In genomic region chr11:66243816-66244215, GRCh38 we compare ENCODE assay signal across 28 cellular contexts. TPM values are rescaled to one million over a fixed set of nuclear protein-coding genes. Genes with fewer than 3 reads are reported as not detected.
DNase-seq lines count a peak whose midpoint lies in the region; ATAC-seq, FAIRE-seq and TF ChIP-seq lines count a peak whose summit lies in the region.
"Had no signal": no experiment of that assay in that cellular context is flagged by ENCODE, and none has a peak within 500 bp of the region (broad histone marks: within the 10 kb centered on the region; RNA-seq: fewer than 3 reads in every experiment).

No MANE protein-coding gene starts in this region.

- in situ Hi-C loops in K562 (cut with MboI): no loop called here

- H3K9ac ChIP-seq in K562 (ENCODE audit: insufficient read depth in 1 of 2, low read depth in 2 of 2, low read length in 2 of 2): peak overlapping the region in 1 of 2 experiments; percentile 29; a peak in 2 of 4 replicates

- H3K9me3 Mint-ChIP-seq in activated CD4-positive, alpha-beta T cell treated with anti-CD3 and anti-CD28 coated beads, Interleukin-2, amount 10 ng/mL, durations not matched to agents 7 days and 5 days: no peaks in the 10 kb centered on the region
- H3K9me3 Mint-ChIP-seq: naive B cell had no signal

- no peaks in the 10 kb centered on the region for H3K79me2 ChIP-seq in K562 (ENCODE audit: control insufficient read depth, insufficient read depth, low read length)

- intact Hi-C loops in K562 (cut with micrococcal nuclease): no loop called here

- BruUV-seq in K562 (replicated peaks; lab: Mats Ljungman, UMichigan): no TSS peak

- no peak for TF ChIP-seq RAD21 in K562 (CRISPR knock-in tag; conservative IDR thresholded peaks at IDR 0.05 in 1 of 2, IDR thresholded peaks at IDR 0.05 in 1 of 2)

- no peak for TF ChIP-seq CTCF in K562 (IDR thresholded peaks at IDR 0.05 in 2 of 3, conservative IDR thresholded peaks at IDR 0.05 in 1 of 3; ENCODE audit: insufficient read depth in 2 of 3, low read depth in 1 of 3, low read length in 3 of 3)

- H3K27me3 Mint-ChIP-seq in activated CD4-positive, alpha-beta T cell treated with anti-CD3 and anti-CD28 coated beads, Interleukin-2, amount 10 ng/mL, durations not matched to agents 7 days and 5 days: no peaks in the 10 kb centered on the region
- H3K27me3 Mint-ChIP-seq: naive B cell had no signal

- H3K9me3 ChIP-seq in KOPT-K1 (ENCODE audit: insufficient read depth, low read length, poor library complexity, severe bottlenecking) (no peaks in the 10 kb centered on the region), K562 (replicated peaks; ENCODE audit: control insufficient read depth, insufficient read depth, low read depth, low read length) (no peaks in the 10 kb centered on the region)
- H3K9me3 ChIP-seq: body of pancreas, psoas muscle, tibial artery had no signal

- 51% methylated on average over 7 of the region's 7 CpGs for WGBS in K562 (ENCODE audit: insufficient coverage, low coverage, missing lambda C conversion rate)

- H3K4me1 Mint-ChIP-seq in activated CD4-positive, alpha-beta T cell treated with anti-CD3 and anti-CD28 coated beads, Interleukin-2, amount 10 ng/mL, durations not matched to agents 7 days and 5 days: peaks cover 16% of the 10 kb centered on the region

- no peaks in the 10 kb centered on the region for H3K27me3 ChIP-seq in K562 (ENCODE audit: control insufficient read depth in 2 of 2, insufficient read depth in 2 of 2, low read length in 2 of 2)
- H3K27me3 ChIP-seq: body of pancreas, tibial artery had no signal

- no peak for ATAC-seq in K562
- ATAC-seq: body of pancreas, psoas muscle had no signal

- H3K4me3 Mint-ChIP-seq in activated CD4-positive, alpha-beta T cell treated with anti-CD3 and anti-CD28 coated beads, Interleukin-2, amount 10 ng/mL, durations not matched to agents 7 days and 5 days: no peak overlapping the region

- TF ChIP-seq EP300 in K562 (IDR thresholded peaks at IDR 0.05; ENCODE audit: low read length): no peak

- no peaks in the 10 kb centered on the region for H3K36me3 ChIP-seq in KOPT-K1 (ENCODE audit: insufficient read depth, low read length)
- H3K36me3 ChIP-seq in K562 (ENCODE audit: control insufficient read depth, insufficient read depth, low read length): peaks cover 15% of the 10 kb centered on the region; the same call in 1 of the 3 replicates

- peaks cover 0 to 3% of the 10 kb centered on the region in 2 experiments; a peak in 1 of 5 replicates for H3K4me1 ChIP-seq in K562 (replicated peaks in 1 of 2; ENCODE audit: control insufficient read depth in 2 of 2, insufficient read depth in 2 of 2, low read length in 2 of 2)
- H3K4me1 ChIP-seq: body of pancreas, tibial artery had no signal

- peaks cover 16% of the 10 kb centered on the region for H3K36me3 Mint-ChIP-seq in activated CD4-positive, alpha-beta T cell treated with anti-CD3 and anti-CD28 coated beads, Interleukin-2, amount 10 ng/mL, durations not matched to agents 7 days and 5 days (ENCODE audit: low read depth)

- CTCF ChIA-PET in activated CD4-positive, alpha-beta T cell treated with anti-CD3 and anti-CD28 coated beads, Interleukin-2, amount 10 ng/mL, durations not matched to agents 7 days and 5 days (lab: Charles Lee): interaction anchor here (1.2 to 1.5 kb wide), 3 partner anchors 11 to 39 kb away, joined by 3 to 4 read pairs (median 3); no protein-coding TSS in a partner anchor
- CTCF ChIA-PET in K562 (lab: Yijun Ruan, JAX; ENCODE audit: low intra/inter-chr PET ratio): no interaction called here

- H3K4me3 ChIP-seq in K562: no peak overlapping the region
- H3K4me3 ChIP-seq: body of pancreas, psoas muscle, smooth muscle cell, tibial artery had no signal

- no peak for TF ChIP-seq POLR2A in K562 (conservative IDR thresholded peaks at IDR 0.05)
- TF ChIP-seq POLR2A in erythroblast (IDR thresholded peaks at IDR 0.05; ENCODE audit: low read length): no peak

- no peak for DNase-seq in activated CD4-positive, alpha-beta T cell treated with anti-CD3 and anti-CD28 coated beads, Interleukin-2, amount 10 ng/mL, durations not matched to agents 7 days and 5 days
- DNase-seq in activated CD4-positive, alpha-beta T cell treated with anti-CD3 and anti-CD28 coated beads, Interleukin-2, amount 50 U/mL, for 48 hours: no peak
- DNase-seq in K562 (ENCODE audit: extremely low read depth in 1 of 4, low spot score in 3 of 4) (no peak), retina (peak; percentile 21), globus pallidus (ENCODE audit: low spot score) (no peak), erythroblast (lab: John Stamatoyannopoulos, UW) (no peak), RPMI8226 (no peak)
- DNase-seq: activated effector memory CD4-positive, alpha-beta T cell treated with anti-CD3 and anti-CD28 coated beads, Interleukin-2, amount 50 U/mL, for 16 hours; body of pancreas; C1 segment of cervical spinal cord; cortex of kidney; DMS79; hippocampal formation; islet precursor cell; MV-4-11; naive B cell; NCI-H1930; NCI-H446 treated with DMSO at 0.1 percent for 48 hours; psoas muscle; Right ventricle myocardium superior; stimulated activated CD8-positive, alpha-beta memory T cell treated with anti-CD3 and anti-CD28 coated beads, Interleukin-4, amount 100 ng/mL, for 48 hours; T-helper 1 cell; tibial artery had no signal

- H4K20me1 ChIP-seq in K562 (replicated peaks; ENCODE audit: control insufficient read depth, insufficient read depth, low read length): peaks cover 5% of the 10 kb centered on the region; the same call in 1 of the 2 replicates

- no peak overlapping the region for H2AFZ ChIP-seq in K562 (ENCODE audit: low read depth, low read length)

- H3K9me1 ChIP-seq in K562 (ENCODE audit: control insufficient read depth, insufficient read depth, low read length): no peaks in the 10 kb centered on the region

- peak overlapping the region; percentile 80 for H3K27ac Mint-ChIP-seq in activated CD4-positive, alpha-beta T cell treated with anti-CD3 and anti-CD28 coated beads, Interleukin-2, amount 10 ng/mL, durations not matched to agents 7 days and 5 days

- POLR2A ChIA-PET in activated CD4-positive, alpha-beta T cell treated with anti-CD3 and anti-CD28 coated beads, Interleukin-2, amount 10 ng/mL, durations not matched to agents 7 days and 5 days (lab: Charles Lee): interaction anchor here (0.6 kb wide), 1 partner anchor 12 kb away, joined by 3 read pairs; no protein-coding TSS in a partner anchor
- POLR2A ChIA-PET in K562 (lab: Yijun Ruan, JAX): no interaction called here

- H3K27ac ChIP-seq in KOPT-K1 (ENCODE audit: low read depth, low read length, poor library complexity, severe bottlenecking) (peak overlapping the region; percentile 93), K562 (ENCODE audit: extremely low read depth, low read depth, low read length) (no peak overlapping the region)
- H3K27ac ChIP-seq: body of pancreas, psoas muscle, tibial artery had no signal

- no peak overlapping the region for H3K4me2 ChIP-seq in K562 (ENCODE audit: insufficient read depth, low read length)
- H3K4me2 ChIP-seq: smooth muscle cell had no signal

- FAIRE-seq in K562 (lab: Jason Lieb, UNC): no peak
- FAIRE-seq: endothelial cell of umbilical vein had no signal

RNA-seq across cellular contexts. Expression of gene KLC2, which starts 13.7 kb away (rescaled TPM):
- 10 to 100 TPM; 32.1 to 38.5 TPM for total RNA-seq in activated CD4-positive, alpha-beta T cell treated with anti-CD3 and anti-CD28 coated beads, Interleukin-2, amount 10 ng/mL, durations not matched to agents 7 days and 5 days
- 40.5 and 97.2 TPM in 2 replicates for total RNA-seq in K562 (2011; cell fraction: chromatin; rRNA removed; ENCODE audit: low replicate concordance)
- 43.6 and 44.5 TPM in 2 replicates for total RNA-seq in K562 (2011; cell fraction: nucleolus; rRNA removed)
- 39.9 and 51.1 TPM in 2 replicates for total RNA-seq in K562 (2011; cell fraction: nucleoplasm; rRNA removed)
- total RNA-seq in K562 (2014; rRNA removed): 9.3 and 10.2 TPM in 2 replicates
- total RNA-seq in K562 (2014; rRNA removed; fragmentation: Illumina TruSeq; extraction: Trizol): 2.5 and 4.1 TPM in 2 replicates
- 8.8 and 10.4 TPM in 2 replicates for total RNA-seq in K562 (2015; rRNA removed; fragmentation: Illumina TruSeq; extraction: Trizol)
- total RNA-seq in K562 (2021): 28.6 and 29.2 TPM in 2 replicates
- polyA plus RNA-seq in K562 (2011; rRNA removed): 8.5 and 12.5 TPM in 2 replicates
- 7.7 and 14.0 TPM in 2 replicates for polyA plus RNA-seq in K562 (2011; cell fraction: cytosol; rRNA removed)
- 40.5 and 65.1 TPM in 2 replicates for polyA plus RNA-seq in K562 (2011; cell fraction: nucleus; rRNA removed)
- polyA plus RNA-seq in K562 (2012): 18.1 and 26.7 TPM in 2 replicates
- polyA plus RNA-seq in K562 (2014; fragmentation: Illumina TruSeq; extraction: Trizol): 14.6 and 18.0 TPM in 2 replicates
- polyA plus RNA-seq in K562 (2014; fragmentation: Nextera tagmentation; extraction: Ambion mirVana): under 1 TPM in 1 of 2 experiments, not detected in 1; 0.08 TPM
- 20.5 and 23.3 TPM in 2 replicates for polyA plus RNA-seq in K562 (2014; rRNA removed)
- polyA minus RNA-seq in K562 (2011; rRNA and poly(A)+ RNA removed): 9.1 and 11.0 TPM in 2 replicates
- polyA minus RNA-seq in K562 (2011; cell fraction: cytosol; rRNA and poly(A)+ RNA removed): 9.9 and 10.3 TPM in 2 replicates
- polyA minus RNA-seq in K562 (2011; cell fraction: nucleus; rRNA and poly(A)+ RNA removed): 14.5 and 19.0 TPM in 2 replicates

RNA-seq across cellular contexts. Expression of gene RAB1B, which starts 24.6 kb away (rescaled TPM):
- total RNA-seq in activated CD4-positive, alpha-beta T cell treated with anti-CD3 and anti-CD28 coated beads, Interleukin-2, amount 10 ng/mL, durations not matched to agents 7 days and 5 days: 100 to 1,000 TPM; 151 to 174 TPM
- 13.9 and 38.2 TPM in 2 replicates for total RNA-seq in K562 (2011; cell fraction: chromatin; rRNA removed; ENCODE audit: low replicate concordance)
- 41.5 and 42.0 TPM in 2 replicates for total RNA-seq in K562 (2011; cell fraction: nucleolus; rRNA removed)
- total RNA-seq in K562 (2011; cell fraction: nucleoplasm; rRNA removed): 31.3 and 34.9 TPM in 2 replicates
- total RNA-seq in K562 (2014; rRNA removed) (102 and 135 TPM in 2 replicates), K562 (2014; rRNA removed; fragmentation: Illumina TruSeq; extraction: Trizol) (29.3 and 43.7 TPM in 2 replicates), K562 (2015; rRNA removed; fragmentation: Illumina TruSeq; extraction: Trizol) (83.8 and 85.1 TPM in 2 replicates), K562 (2021) (135 and 139 TPM in 2 replicates)
- polyA plus RNA-seq in K562 (2011; rRNA removed) (98.6 and 129 TPM in 2 replicates), K562 (2014; fragmentation: Illumina TruSeq; extraction: Trizol) (140 and 182 TPM in 2 replicates), K562 (2014; fragmentation: Nextera tagmentation; extraction: Ambion mirVana) (10 to 100 TPM in 1 of 2 experiments, 1 to 10 TPM in 1; 5.6 to 16.0 TPM), K562 (2014; rRNA removed) (135 and 146 TPM in 2 replicates)
- polyA plus RNA-seq in K562 (2011; cell fraction: cytosol; rRNA removed): 213 and 403 TPM in 2 replicates
- 62.4 and 74.2 TPM in 2 replicates for polyA plus RNA-seq in K562 (2011; cell fraction: nucleus; rRNA removed)
- polyA plus RNA-seq in K562 (2012): 127 and 138 TPM in 2 replicates
- 57.1 and 92.7 TPM in 2 replicates for polyA minus RNA-seq in K562 (2011; rRNA and poly(A)+ RNA removed)
- 94.6 and 97.2 TPM in 2 replicates for polyA minus RNA-seq in K562 (2011; cell fraction: cytosol; rRNA and poly(A)+ RNA removed)
- 10.4 and 16.3 TPM in 2 replicates for polyA minus RNA-seq in K562 (2011; cell fraction: nucleus; rRNA and poly(A)+ RNA removed)

RNA-seq across cellular contexts. Expression of gene CNIH2, which starts 34.2 kb away (rescaled TPM):
- total RNA-seq in activated CD4-positive, alpha-beta T cell treated with anti-CD3 and anti-CD28 coated beads, Interleukin-2, amount 10 ng/mL, durations not matched to agents 7 days and 5 days: 1 to 10 TPM; 2.5 TPM
- 0.92 and 2.0 TPM in 2 replicates for total RNA-seq in K562 (2011; cell fraction: chromatin; rRNA removed; ENCODE audit: low replicate concordance)
- 0.92 and 1.7 TPM in 2 replicates for total RNA-seq in K562 (2011; cell fraction: nucleolus; rRNA removed)
- 0.95 and 1.2 TPM in 2 replicates for total RNA-seq in K562 (2011; cell fraction: nucleoplasm; rRNA removed)
- 0.61 TPM in 1 of 2 replicates, not detected in the other for total RNA-seq in K562 (2014; rRNA removed)
- total RNA-seq in K562 (2014; rRNA removed; fragmentation: Illumina TruSeq; extraction: Trizol): not detected in 2 replicates
- total RNA-seq in K562 (2015; rRNA removed; fragmentation: Illumina TruSeq; extraction: Trizol): 0.11 and 0.40 TPM in 2 replicates
- 0.89 and 1.1 TPM in 2 replicates for total RNA-seq in K562 (2021)
- polyA plus RNA-seq in K562 (2011; rRNA removed): 0.26 and 0.30 TPM in 2 replicates
- polyA plus RNA-seq in K562 (2011; cell fraction: cytosol; rRNA removed): 0.52 and 0.69 TPM in 2 replicates
- 1.1 and 1.7 TPM in 2 replicates for polyA plus RNA-seq in K562 (2011; cell fraction: nucleus; rRNA removed)
- 0.52 and 0.57 TPM in 2 replicates for polyA plus RNA-seq in K562 (2012)
- 0.36 and 0.65 TPM in 2 replicates for polyA plus RNA-seq in K562 (2014; fragmentation: Illumina TruSeq; extraction: Trizol)
- not detected for polyA plus RNA-seq in K562 (2014; fragmentation: Nextera tagmentation; extraction: Ambion mirVana)
- polyA plus RNA-seq in K562 (2014; rRNA removed): 0.27 and 0.55 TPM in 2 replicates
- not detected in 2 replicates for polyA minus RNA-seq in K562 (2011; rRNA and poly(A)+ RNA removed)
- not detected in 2 replicates for polyA minus RNA-seq in K562 (2011; cell fraction: cytosol; rRNA and poly(A)+ RNA removed)
- 0.13 TPM in 1 of 2 replicates, not detected in the other for polyA minus RNA-seq in K562 (2011; cell fraction: nucleus; rRNA and poly(A)+ RNA removed)
- total RNA-seq: psoas muscle, Right ventricle myocardium superior had no signal

RNA-seq across cellular contexts. Expression of gene YIF1A, which starts 45.1 kb away (rescaled TPM):
- 10 to 100 TPM; 39.1 to 45.4 TPM for total RNA-seq in activated CD4-positive, alpha-beta T cell treated with anti-CD3 and anti-CD28 coated beads, Interleukin-2, amount 10 ng/mL, durations not matched to agents 7 days and 5 days
- 49.3 and 178 TPM in 2 replicates for total RNA-seq in K562 (2011; cell fraction: chromatin; rRNA removed; ENCODE audit: low replicate concordance)
- total RNA-seq in K562 (2011; cell fraction: nucleolus; rRNA removed): 331 and 338 TPM in 2 replicates
- 162 and 163 TPM in 2 replicates for total RNA-seq in K562 (2011; cell fraction: nucleoplasm; rRNA removed)
- total RNA-seq in K562 (2014; rRNA removed) (121 and 158 TPM in 2 replicates), K562 (2014; rRNA removed; fragmentation: Illumina TruSeq; extraction: Trizol) (29.4 and 39.3 TPM in 2 replicates), K562 (2015; rRNA removed; fragmentation: Illumina TruSeq; extraction: Trizol) (44.8 and 51.6 TPM in 2 replicates), K562 (2021) (108 and 120 TPM in 2 replicates)
- polyA plus RNA-seq in K562 (2011; rRNA removed) (77.2 and 108 TPM in 2 replicates), K562 (2014; fragmentation: Illumina TruSeq; extraction: Trizol) (111 and 119 TPM in 2 replicates), K562 (2014; fragmentation: Nextera tagmentation; extraction: Ambion mirVana) (10 to 100 TPM in 1 of 2 experiments, 1 to 10 TPM in 1; 8.6 to 33.6 TPM), K562 (2014; rRNA removed) (83.6 and 96.7 TPM in 2 replicates)
- 234 and 367 TPM in 2 replicates for polyA plus RNA-seq in K562 (2011; cell fraction: cytosol; rRNA removed)
- 162 and 217 TPM in 2 replicates for polyA plus RNA-seq in K562 (2011; cell fraction: nucleus; rRNA removed)
- polyA plus RNA-seq in K562 (2012): 106 and 144 TPM in 2 replicates
- 84.7 and 117 TPM in 2 replicates for polyA minus RNA-seq in K562 (2011; rRNA and poly(A)+ RNA removed)
- 120 and 144 TPM in 2 replicates for polyA minus RNA-seq in K562 (2011; cell fraction: cytosol; rRNA and poly(A)+ RNA removed)
- polyA minus RNA-seq in K562 (2011; cell fraction: nucleus; rRNA and poly(A)+ RNA removed): 46.6 and 57.5 TPM in 2 replicates

RNA-seq across cellular contexts. Expression of gene TMEM151A, which starts 47.9 kb away (rescaled TPM):
- total RNA-seq in activated CD4-positive, alpha-beta T cell treated with anti-CD3 and anti-CD28 coated beads, Interleukin-2, amount 10 ng/mL, durations not matched to agents 7 days and 5 days: not detected
- not detected in 2 replicates for total RNA-seq in K562 (2011; cell fraction: chromatin; rRNA removed; ENCODE audit: low replicate concordance)
- not detected in 2 replicates for total RNA-seq in K562 (2011; cell fraction: nucleolus; rRNA removed)
- not detected in 2 replicates for total RNA-seq in K562 (2011; cell fraction: nucleoplasm; rRNA removed)
- total RNA-seq in K562 (2014; rRNA removed): not detected in 2 replicates
- not detected in 2 replicates for total RNA-seq in K562 (2014; rRNA removed; fragmentation: Illumina TruSeq; extraction: Trizol)
- not detected in 2 replicates for total RNA-seq in K562 (2015; rRNA removed; fragmentation: Illumina TruSeq; extraction: Trizol)
- not detected in 2 replicates for total RNA-seq in K562 (2021)
- polyA plus RNA-seq in K562 (2011; rRNA removed): not detected in 2 replicates
- 0.01 TPM in 1 of 2 replicates, not detected in the other for polyA plus RNA-seq in K562 (2011; cell fraction: cytosol; rRNA removed)
- not detected in 2 replicates for polyA plus RNA-seq in K562 (2011; cell fraction: nucleus; rRNA removed)
- polyA plus RNA-seq in K562 (2012): not detected in 2 replicates
- polyA plus RNA-seq in K562 (2014; fragmentation: Illumina TruSeq; extraction: Trizol): not detected in 2 replicates
- polyA plus RNA-seq in K562 (2014; fragmentation: Nextera tagmentation; extraction: Ambion mirVana): not detected
- not detected in 2 replicates for polyA plus RNA-seq in K562 (2014; rRNA removed)
- not detected in 2 replicates for polyA minus RNA-seq in K562 (2011; rRNA and poly(A)+ RNA removed)
- polyA minus RNA-seq in K562 (2011; cell fraction: cytosol; rRNA and poly(A)+ RNA removed): not detected in 2 replicates
- 0.13 TPM in 1 of 2 replicates, not detected in the other for polyA minus RNA-seq in K562 (2011; cell fraction: nucleus; rRNA and poly(A)+ RNA removed)
- total RNA-seq: A172, endothelial cell of umbilical vein, lung microvascular endothelial cell, psoas muscle, Right ventricle myocardium superior had no signal
- polyA plus RNA-seq: endothelial cell of umbilical vein had no signal
